In genomic region chr5:16726538-16726946, GRCh38 we compare ENCODE assay signal across 10 cellular contexts.
DNase-seq lines count a peak whose midpoint lies in the region; ATAC-seq, FAIRE-seq and TF ChIP-seq lines count a peak whose summit lies in the region.
"Had no signal": no experiment of that assay in that cellular context is flagged by ENCODE, and none has a peak within 500 bp of the region (broad histone marks: within the 10 kb centered on the region; RNA-seq: fewer than 3 reads in every experiment).

No MANE protein-coding gene starts in this region.

- H3K9ac ChIP-seq in mesenchymal stem cell (ENCODE audit: low read length), result no peak overlapping the region

- no peak overlapping the region for H3K4me2 ChIP-seq in mesenchymal stem cell (ENCODE audit: low read length, poor library complexity, severe bottlenecking)

- TF ChIP-seq CTCF in cardiac fibroblast (IDR thresholded peaks at IDR 0.05; ENCODE audit: low read depth, low read length), result no peak

- H3K79me1 ChIP-seq in mesenchymal stem cell (replicated peaks; ENCODE audit: low read length, poor library complexity, severe bottlenecking), result peaks cover 16% of the 10 kb centered on the region

- WGBS in mesenchymal stem cell, result 86% methylated on average over 4 of the region's 5 CpGs

- no peak for FAIRE-seq in urothelium cell line (lab: Jason Lieb, UNC)
- FAIRE-seq in H54 (lab: Jason Lieb, UNC), result no peak

- H2BK5ac ChIP-seq in mesenchymal stem cell (ENCODE audit: low read depth, low read length, poor library complexity, severe bottlenecking), result no peak overlapping the region

- H3K18ac ChIP-seq in mesenchymal stem cell (ENCODE audit: low read depth in 1 of 2, low read length in 2 of 2), result no peak overlapping the region

- H3K4ac ChIP-seq in mesenchymal stem cell (ENCODE audit: low read depth in 1 of 2, low read length in 2 of 2), result no peak overlapping the region

- no peak overlapping the region for H4K8ac ChIP-seq in mesenchymal stem cell (ENCODE audit: low read length)

- no peak overlapping the region for H4K91ac ChIP-seq in mesenchymal stem cell (ENCODE audit: low read length)

- H3K27ac ChIP-seq in mesenchymal stem cell (ENCODE audit: low read length, poor library complexity, severe bottlenecking), result no peak overlapping the region

- no peak overlapping the region for H2BK15ac ChIP-seq in mesenchymal stem cell (ENCODE audit: low read depth, poor library complexity, severe bottlenecking)

- no peak overlapping the region for H3K14ac ChIP-seq in mesenchymal stem cell (ENCODE audit: low read length in 2 of 2)

- no peaks in the 10 kb centered on the region for H3K9me3 ChIP-seq in mesenchymal stem cell (ENCODE audit: control insufficient read depth, low read length)

- H3K27me3 ChIP-seq in mesenchymal stem cell (ENCODE audit: control insufficient read depth in 1 of 2, insufficient read depth in 1 of 2, low read length in 2 of 2), result no peaks in the 10 kb centered on the region

- no peak overlapping the region for H3K4me3 ChIP-seq in cardiac fibroblast (replicated peaks in 1 of 2; ENCODE audit: low read depth in 2 of 2, low read length in 2 of 2)
- no peak overlapping the region for H3K4me3 ChIP-seq in mesenchymal stem cell (ENCODE audit: insufficient read depth in 1 of 2, low read depth in 1 of 2, low read length in 2 of 2)

- H2AFZ ChIP-seq in mesenchymal stem cell (ENCODE audit: low read depth, low read length), result no peak overlapping the region

- H3K4me1 ChIP-seq in mesenchymal stem cell (ENCODE audit: control insufficient read depth, insufficient read depth, low read depth, low read length), result no peaks in the 10 kb centered on the region

- no peak overlapping the region for H2AK5ac ChIP-seq in mesenchymal stem cell (ENCODE audit: low read length, severe bottlenecking)

- no peak overlapping the region for H2BK12ac ChIP-seq in mesenchymal stem cell (ENCODE audit: low read length in 2 of 2)

- H3K23ac ChIP-seq in mesenchymal stem cell (ENCODE audit: low read length in 2 of 2), result no peak overlapping the region

- no peak overlapping the region for H2BK120ac ChIP-seq in mesenchymal stem cell (ENCODE audit: low read depth, low read length)

- no peak for ATAC-seq in GM21526 (IDR thresholded peaks at IDR 0.05; ENCODE audit: low FRiP score, unreplicated experiment)

- H3K36me3 ChIP-seq in mesenchymal stem cell (ENCODE audit: control insufficient read depth in 1 of 2, insufficient read depth in 2 of 2, low read depth in 1 of 2, low read length in 2 of 2), result peaks cover 0 to 5% of the 10 kb centered on the region in 2 experiments

- DNase-seq in stimulated activated CD4-positive, alpha-beta T cell treated with anti-CD3 and anti-CD28 coated beads, Interleukin-1b, Interleukin-23, amount 100 ng/mL, for 48 hours, result peak; percentile 22
- no peak for DNase-seq in stimulated activated CD4-positive, alpha-beta T cell treated with anti-CD3 and anti-CD28 coated beads, Interleukin-4, amount 100 ng/mL, for 1 hour
- DNase-seq in NCI-H2029 treated with DMSO at 0.1 percent for 48 hours (lab: John Stamatoyannopoulos, UW) (peak; percentile 16), cardiac fibroblast (ENCODE audit: low read depth in 2 of 2) (peak; percentile 44 to 61), urothelium cell line (ENCODE audit: low spot score) (peak; percentile 23), mesenchymal stem cell (no peak), H54 (ENCODE audit: insufficient read length, low spot score) (no peak)
- DNase-seq: activated CD4-positive, CD25-positive, alpha-beta regulatory T cell; NCI-H2227 treated with DMSO at 0.1 percent for 48 hours had no signal

- no peak for TF ChIP-seq POLR2A in H54 (IDR thresholded peaks at IDR 0.05; ENCODE audit: low read depth, low read length)

Comparison
In these comparisons a context has a peak if more than half of its experiments do, and no peak if none do; other contexts are left out.
1. DNase-seq: peak in stimulated activated CD4-positive, alpha-beta T cell treated with anti-CD3 and anti-CD28 coated beads, Interleukin-1b, Interleukin-23, amount 100 ng/mL, for 48 hours (single experiment), NCI-H2029 treated with DMSO at 0.1 percent for 48 hours (single experiment), cardiac fibroblast (2 of 2) and urothelium cell line (single experiment); none in stimulated activated CD4-positive, alpha-beta T cell treated with anti-CD3 and anti-CD28 coated beads, Interleukin-4, amount 100 ng/mL, for 1 hour (single experiment), mesenchymal stem cell (single experiment) and H54 (single experiment).